12 cellular contexts compared by ENCODE assay signal in genomic region chr6:160005861-160006540, GRCh38. TPM values are rescaled to one million over a fixed set of nuclear protein-coding genes. Genes with fewer than 3 reads are reported as not detected.
DNase-seq lines count a peak whose midpoint lies in the region; ATAC-seq and TF ChIP-seq lines count a peak whose summit lies in the region.
"Had no signal": no experiment of that assay in that cellular context is flagged by ENCODE, and none has a peak within 500 bp of the region (broad histone marks: within the 10 kb centered on the region; RNA-seq: fewer than 3 reads in every experiment).

No MANE protein-coding gene starts in this region.

- POLR2A ChIA-PET in BJ (lab: Charles Lee) (no interaction called here), WTC11 (lab: Charles Lee) (interaction anchor here (0.9 kb wide), 1 partner anchor 53 kb away, joined by 3 read pairs; no protein-coding TSS in a partner anchor)

- peaks cover 5% of the 10 kb centered on the region; the same call in 1 of the 2 replicates for H3K9me3 Mint-ChIP-seq in WTC11
- H3K9me3 Mint-ChIP-seq: T-helper 1 cell treated with Interleukin-12 subunit alpha and Interleukin-12 subunit beta and Interleukin-4 antibody, amounts not matched to agents 30 μg/mL and 1 μg/mL, for 36 hours had no signal

- H3K27me3 Mint-ChIP-seq in WTC11 (ENCODE audit: low read depth): no peaks in the 10 kb centered on the region

- TF ChIP-seq CTCF in BJ (IDR thresholded peaks at IDR 0.05; ENCODE audit: insufficient read depth, low read depth, low read length) (no peak), WTC11 (IDR thresholded peaks at IDR 0.05) (no peak), fibroblast of villous mesenchyme (IDR thresholded peaks at IDR 0.05; ENCODE audit: insufficient read depth, low read depth, low read length) (no peak), omental fat pad (IDR thresholded peaks at IDR 0.05) (no peak)

- no peaks in the 10 kb centered on the region; the same call in 1 of the 2 replicates for H3K36me3 ChIP-seq in BJ (ENCODE audit: control insufficient read depth, insufficient read depth, low read length)

- no peaks in the 10 kb centered on the region for H3K27me3 ChIP-seq in BJ (ENCODE audit: control insufficient read depth, insufficient read depth, low read length)

- H3K4me3 ChIP-seq in BJ (ENCODE audit: low read depth, low read length) (peak overlapping the region; percentile 13), fibroblast of villous mesenchyme (ENCODE audit: low read depth, low read length) (peak overlapping the region; percentile 8)

- H3K36me3 Mint-ChIP-seq in WTC11: peaks cover 18% of the 10 kb centered on the region

- DNase-seq in BJ (ENCODE audit: low read depth): no peak
- peak; percentile 40 for DNase-seq in WTC11 (ENCODE audit: low spot score)
- peak; percentile 71 for DNase-seq in fibroblast of villous mesenchyme (ENCODE audit: low read depth)
- no peak for DNase-seq in omental fat pad (ENCODE audit: low spot score)
- no peak for DNase-seq in GM19240 (ENCODE audit: insufficient read length, low spot score)
- DNase-seq in foreskin melanocyte: no peak
- DNase-seq: activated gamma-delta T cell, COR-L47, HCEC 1CT had no signal

- H3K4me3 Mint-ChIP-seq in WTC11: peak overlapping the region; percentile 53
- H3K4me3 Mint-ChIP-seq: T-helper 1 cell treated with Interleukin-12 subunit alpha and Interleukin-12 subunit beta and Interleukin-4 antibody, amounts not matched to agents 30 μg/mL and 1 μg/mL, for 36 hours had no signal

- H3K4me1 Mint-ChIP-seq in WTC11: peaks cover 9% of the 10 kb centered on the region

- H3K27ac Mint-ChIP-seq in WTC11: no peak overlapping the region
- H3K27ac Mint-ChIP-seq: T-helper 1 cell treated with Interleukin-12 subunit alpha and Interleukin-12 subunit beta and Interleukin-4 antibody, amounts not matched to agents 30 μg/mL and 1 μg/mL, for 36 hours had no signal

- ATAC-seq in WTC11 (peak; percentile 59), omental fat pad (ENCODE audit: low FRiP score) (peak; percentile 50), HG02870 (IDR thresholded peaks at IDR 0.05; ENCODE audit: unreplicated experiment) (no peak), HG03520 (IDR thresholded peaks at IDR 0.05; ENCODE audit: unreplicated experiment) (no peak)

- CTCF ChIA-PET in BJ (lab: Yijun Ruan, JAX) (interaction anchor here (0.7 kb wide), 1 partner anchor 18 kb away, joined by 3 read pairs; no protein-coding TSS in a partner anchor), WTC11 (lab: Charles Lee) (no interaction called here)

TF ChIP-seq in WTC11, 78 proteins besides CTCF, POLR2A, EP300 and RAD21:
- 0 out of 2 replicates have a peak, but pooled peaks have one; percentile 21 for TF ChIP-seq SMAD4 (CRISPR knock-in tag; IDR thresholded peaks at IDR 0.05)
- TF ChIP-seq ZNF671 (CRISPR knock-in tag; IDR thresholded peaks at IDR 0.05): no peak
- no peak for TF ChIP-seq ZNF138 (CRISPR knock-in tag; conservative IDR thresholded peaks at IDR 0.05)
- no peak for TF ChIP-seq FOXK1 (CRISPR knock-in tag; IDR thresholded peaks at IDR 0.05)

RNA-seq across cellular contexts. Expression of gene IGF2R, which starts 37.1 kb away (rescaled TPM):
- 27.1 and 39.4 TPM in 2 replicates for polyA plus RNA-seq in BJ (2011; rRNA removed)
- 67.1 and 121 TPM in 2 replicates for polyA minus RNA-seq in BJ (2011; rRNA and poly(A)+ RNA removed)
- total RNA-seq in WTC11 (2021) (59.4 to 75.3 TPM (median 62.3 TPM) in 3 replicates), fibroblast of villous mesenchyme (130 and 132 TPM in 2 replicates), omental fat pad (100 to 1,000 TPM in 3 of 4 donors, 10 to 100 TPM in 1; 69.9 to 131 (median 110) TPM)

Comparison
In these comparisons a context has a peak if more than half of its experiments do, and no peak if none do; other contexts are left out.
1. DNase-seq: peak in WTC11 (single experiment) and fibroblast of villous mesenchyme (single experiment); none in BJ (single experiment), omental fat pad (single experiment), GM19240 (single experiment) and foreskin melanocyte (single experiment).
2. ATAC-seq: peak in WTC11 (single experiment) and omental fat pad (single experiment); none in HG02870 (single experiment) and HG03520 (single experiment).